1 cellular context compared by ENCODE assay signal in the genomic region with DNA sequence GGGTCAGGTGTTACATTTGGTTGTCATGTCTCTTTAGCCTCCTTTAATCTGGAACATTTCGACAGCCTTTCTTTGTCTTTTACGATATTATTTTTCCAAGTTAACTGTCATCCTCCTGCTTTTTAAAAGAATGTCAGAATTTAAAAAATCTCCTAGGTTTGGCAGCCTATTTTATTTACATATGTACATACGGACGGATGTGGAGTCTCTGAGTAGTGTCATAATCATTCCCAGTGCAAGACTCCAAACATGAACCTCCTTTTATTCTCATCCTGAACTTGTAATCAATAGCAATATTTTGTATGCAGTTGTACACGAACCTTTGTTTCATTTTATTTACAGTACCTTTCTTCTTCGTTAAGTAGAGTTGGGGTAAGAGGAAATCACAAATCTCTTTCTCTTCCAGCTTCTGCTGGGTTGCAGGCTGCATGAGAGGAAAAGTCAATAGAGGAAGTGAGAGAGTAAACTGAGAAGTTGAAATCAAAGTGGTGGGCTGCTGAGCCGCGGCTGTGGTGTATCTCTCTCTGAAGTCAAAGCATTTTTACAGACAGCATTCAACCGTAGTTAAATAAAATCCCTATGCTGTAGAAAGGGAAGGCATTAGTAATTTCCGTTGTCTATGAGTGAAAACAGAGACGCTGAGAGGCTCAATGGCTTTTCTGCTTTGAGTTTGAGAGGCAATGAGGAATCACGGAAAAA.
TF ChIP-seq lines count a peak whose summit lies in the region.

No MANE protein-coding gene starts in this region.

TF ChIP-seq in GM23338, 12 proteins besides CTCF, POLR2A, EP300 and RAD21 (continued from another document):
- TF ChIP-seq, protein P1, sequence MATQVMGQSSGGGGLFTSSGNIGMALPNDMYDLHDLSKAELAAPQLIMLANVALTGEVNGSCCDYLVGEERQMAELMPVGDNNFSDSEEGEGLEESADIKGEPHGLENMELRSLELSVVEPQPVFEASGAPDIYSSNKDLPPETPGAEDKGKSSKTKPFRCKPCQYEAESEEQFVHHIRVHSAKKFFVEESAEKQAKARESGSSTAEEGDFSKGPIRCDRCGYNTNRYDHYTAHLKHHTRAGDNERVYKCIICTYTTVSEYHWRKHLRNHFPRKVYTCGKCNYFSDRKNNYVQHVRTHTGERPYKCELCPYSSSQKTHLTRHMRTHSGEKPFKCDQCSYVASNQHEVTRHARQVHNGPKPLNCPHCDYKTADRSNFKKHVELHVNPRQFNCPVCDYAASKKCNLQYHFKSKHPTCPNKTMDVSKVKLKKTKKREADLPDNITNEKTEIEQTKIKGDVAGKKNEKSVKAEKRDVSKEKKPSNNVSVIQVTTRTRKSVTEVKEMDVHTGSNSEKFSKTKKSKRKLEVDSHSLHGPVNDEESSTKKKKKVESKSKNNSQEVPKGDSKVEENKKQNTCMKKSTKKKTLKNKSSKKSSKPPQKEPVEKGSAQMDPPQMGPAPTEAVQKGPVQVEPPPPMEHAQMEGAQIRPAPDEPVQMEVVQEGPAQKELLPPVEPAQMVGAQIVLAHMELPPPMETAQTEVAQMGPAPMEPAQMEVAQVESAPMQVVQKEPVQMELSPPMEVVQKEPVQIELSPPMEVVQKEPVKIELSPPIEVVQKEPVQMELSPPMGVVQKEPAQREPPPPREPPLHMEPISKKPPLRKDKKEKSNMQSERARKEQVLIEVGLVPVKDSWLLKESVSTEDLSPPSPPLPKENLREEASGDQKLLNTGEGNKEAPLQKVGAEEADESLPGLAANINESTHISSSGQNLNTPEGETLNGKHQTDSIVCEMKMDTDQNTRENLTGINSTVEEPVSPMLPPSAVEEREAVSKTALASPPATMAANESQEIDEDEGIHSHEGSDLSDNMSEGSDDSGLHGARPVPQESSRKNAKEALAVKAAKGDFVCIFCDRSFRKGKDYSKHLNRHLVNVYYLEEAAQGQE (IDR thresholded peaks at IDR 0.05; ENCODE audit: unreplicated experiment) = no peak
- no peak for TF ChIP-seq POLR2AphosphoS5 (IDR thresholded peaks at IDR 0.05; ENCODE audit: low read depth)
- TF ChIP-seq STAT1 (IDR thresholded peaks at IDR 0.05; ENCODE audit: unreplicated experiment) = no peak
- TF ChIP-seq, protein P2, sequence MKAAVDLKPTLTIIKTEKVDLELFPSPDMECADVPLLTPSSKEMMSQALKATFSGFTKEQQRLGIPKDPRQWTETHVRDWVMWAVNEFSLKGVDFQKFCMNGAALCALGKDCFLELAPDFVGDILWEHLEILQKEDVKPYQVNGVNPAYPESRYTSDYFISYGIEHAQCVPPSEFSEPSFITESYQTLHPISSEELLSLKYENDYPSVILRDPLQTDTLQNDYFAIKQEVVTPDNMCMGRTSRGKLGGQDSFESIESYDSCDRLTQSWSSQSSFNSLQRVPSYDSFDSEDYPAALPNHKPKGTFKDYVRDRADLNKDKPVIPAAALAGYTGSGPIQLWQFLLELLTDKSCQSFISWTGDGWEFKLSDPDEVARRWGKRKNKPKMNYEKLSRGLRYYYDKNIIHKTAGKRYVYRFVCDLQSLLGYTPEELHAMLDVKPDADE (IDR thresholded peaks at IDR 0.05) = no peak
TF ChIP-seq in GM23338: peak in this region for 0.
